ENCODE assay signal across 14 cellular contexts in genomic region chr20:31921480-31921879, GRCh38. TPM values are rescaled to one million over a fixed set of nuclear protein-coding genes. Genes with fewer than 3 reads are reported as not detected.
DNase-seq lines count a peak whose midpoint lies in the region; ATAC-seq, FAIRE-seq and TF ChIP-seq lines count a peak whose summit lies in the region.
"Not testable (repeated sequence)": the region's sequence is repeated elsewhere in the genome, so short reads cannot be mapped to it uniquely, and the experiment has no call there.
"Had no signal": no experiment of that assay in that cellular context is flagged by ENCODE, and none has a peak within 500 bp of the region (broad histone marks: within the 10 kb centered on the region; RNA-seq: fewer than 3 reads in every experiment).

No MANE protein-coding gene starts in this region.

- H2AFZ ChIP-seq in K562 (ENCODE audit: low read depth, low read length); HepG2 (ENCODE audit: low read length): not testable (repeated sequence)

- POLR2A ChIA-PET in HEK293 (lab: Yijun Ruan, JAX); K562 (lab: Yijun Ruan, JAX); HepG2 (lab: Yijun Ruan, JAX): not testable (repeated sequence)

- not testable (repeated sequence) for H3K36me3 ChIP-seq in HEK293 (ENCODE audit: control insufficient read depth in 2 of 2, insufficient read depth in 1 of 2, low read length in 2 of 2); K562 (ENCODE audit: control insufficient read depth, insufficient read depth, low read length); HepG2 (replicated peaks in 1 of 2; ENCODE audit: control insufficient read depth in 1 of 2, insufficient read depth in 2 of 2, low read length in 2 of 2)

- H3K4me2 ChIP-seq in K562 (ENCODE audit: insufficient read depth, low read length); HepG2 (ENCODE audit: low read depth, low read length): not testable (repeated sequence)

- not testable (repeated sequence) for H3K9me3 ChIP-seq in HEK293 (ENCODE audit: control insufficient read depth, insufficient read depth, low read depth, low read length); K562 (replicated peaks; ENCODE audit: control insufficient read depth, insufficient read depth, low read depth, low read length); HepG2 (ENCODE audit: low read length)

- intact Hi-C loops in K562 (cut with micrococcal nuclease); HepG2 (cut with micrococcal nuclease; ENCODE audit: unreplicated experiment): not testable (repeated sequence)

- not testable (repeated sequence) for TF ChIP-seq EP300 in K562 (IDR thresholded peaks at IDR 0.05; ENCODE audit: low read length); HepG2 (IDR thresholded peaks at IDR 0.05; ENCODE audit: low read depth in 2 of 2, low read length in 2 of 2); HepG2 (CRISPR knock-in tag; IDR thresholded peaks at IDR 0.05; ENCODE audit: borderline replicate concordance)

- not testable (repeated sequence) for TF ChIP-seq RAD21 in K562 (CRISPR knock-in tag; conservative IDR thresholded peaks at IDR 0.05 in 1 of 2, IDR thresholded peaks at IDR 0.05 in 1 of 2); HepG2 (CRISPR knock-in tag; IDR thresholded peaks at IDR 0.05)

- not testable (repeated sequence) for ATAC-seq in K562, HepG2

- DNase-seq in K562 (ENCODE audit: extremely low read depth in 1 of 4, low spot score in 3 of 4); HepG2 (ENCODE audit: low spot score): not testable (repeated sequence)

- BruUV-seq in K562 (replicated peaks; lab: Mats Ljungman, UMichigan); HepG2 (replicated peaks; lab: Mats Ljungman, UMichigan): not testable (repeated sequence)

- H3K9ac ChIP-seq in K562 (ENCODE audit: insufficient read depth in 1 of 2, low read depth in 2 of 2, low read length in 2 of 2); HepG2 (ENCODE audit: insufficient read depth, low read depth, low read length): not testable (repeated sequence)

- TF ChIP-seq CTCF in HEK293 (tag by site-specific recombination; IDR thresholded peaks at IDR 0.05); K562 (IDR thresholded peaks at IDR 0.05 in 2 of 3, conservative IDR thresholded peaks at IDR 0.05 in 1 of 3; ENCODE audit: insufficient read depth in 2 of 3, low read depth in 1 of 3, low read length in 3 of 3); HepG2 (CRISPR knock-in tag; IDR thresholded peaks at IDR 0.05): not testable (repeated sequence)

- H3K79me2 ChIP-seq in K562 (ENCODE audit: control insufficient read depth, insufficient read depth, low read length); HepG2 (ENCODE audit: insufficient read depth, low read length): not testable (repeated sequence)

- H3K27me3 ChIP-seq in K562 (ENCODE audit: control insufficient read depth in 2 of 2, insufficient read depth in 2 of 2, low read length in 2 of 2): peaks cover 4 to 44% of the 10 kb centered on the region in 2 experiments; a peak in 3 of 5 replicates
- H3K27me3 ChIP-seq in HepG2 (ENCODE audit: control insufficient read depth in 1 of 2, insufficient read depth in 2 of 2, low read length in 2 of 2): peaks cover 6 to 64% of the 10 kb centered on the region in 2 experiments

- peaks cover 25% of the 10 kb centered on the region for H4K20me1 ChIP-seq in K562 (replicated peaks; ENCODE audit: control insufficient read depth, insufficient read depth, low read length)
- H4K20me1 ChIP-seq in HepG2 (ENCODE audit: insufficient read depth, low read length): not testable (repeated sequence)

- not testable (repeated sequence) for TF ChIP-seq POLR2A in K562 (conservative IDR thresholded peaks at IDR 0.05); HepG2 (IDR thresholded peaks at IDR 0.05; ENCODE audit: insufficient read depth in 1 of 2, low read depth in 2 of 2, low read length in 2 of 2)

- WGBS in K562 (ENCODE audit: insufficient coverage, low coverage, missing lambda C conversion rate): 2% methylated on average over 4 of the region's 5 CpGs
- WGBS in HepG2 (ENCODE audit: low lambda C conversion rate): 31% methylated on average over 5 of the region's 5 CpGs

- in situ Hi-C loops in K562 (cut with MboI); HepG2 (cut with HindIII; ENCODE audit: extremely low pct_ligation_motif_present, low pct_unique_long_range_greater_than_20kb): not testable (repeated sequence)

- not testable (repeated sequence) for H3K9me1 ChIP-seq in K562 (ENCODE audit: control insufficient read depth, insufficient read depth, low read length)

- FAIRE-seq in K562 (lab: Jason Lieb, UNC); HepG2 (lab: Jason Lieb, UNC): not testable (repeated sequence)

- CTCF ChIA-PET in HEK293 (lab: Yijun Ruan, JAX); K562 (lab: Yijun Ruan, JAX; ENCODE audit: low intra/inter-chr PET ratio); HepG2 (lab: Yijun Ruan, JAX; ENCODE audit: low intra/inter-chr PET ratio, low total read pairs): not testable (repeated sequence)

- H3K27ac ChIP-seq in HEK293 (ENCODE audit: extremely low read depth, low read depth, low read length); K562 (ENCODE audit: extremely low read depth, low read depth, low read length); HepG2 (ENCODE audit: extremely low read length, insufficient read depth, low read length): not testable (repeated sequence)

- not testable (repeated sequence) for H3K4me1 ChIP-seq in HEK293 (ENCODE audit: control insufficient read depth, insufficient read depth, low read length); HepG2 (ENCODE audit: insufficient read depth, low read length)
- H3K4me1 ChIP-seq in K562 (replicated peaks in 1 of 2; ENCODE audit: control insufficient read depth in 2 of 2, insufficient read depth in 2 of 2, low read length in 2 of 2): peaks cover 16 to 19% of the 10 kb centered on the region in 2 experiments

- not testable (repeated sequence) for H3K4me3 ChIP-seq in HEK293 (ENCODE audit: low read depth, low read length); K562; HepG2 (replicated peaks in 1 of 3; ENCODE audit: insufficient read depth in 1 of 3, low read depth in 2 of 3, low read length in 3 of 3)

RNA-seq across cellular contexts. Expression of gene PDRG1, which starts 30.4 kb away (rescaled TPM):
- total RNA-seq in K562 (2011; cell fraction: chromatin; rRNA removed; ENCODE audit: low replicate concordance): 7.2 and 10.9 TPM in 2 replicates
- 8.9 and 9.8 TPM in 2 replicates for total RNA-seq in K562 (2011; cell fraction: nucleolus; rRNA removed)
- 10.8 and 12.4 TPM in 2 replicates for total RNA-seq in K562 (2011; cell fraction: nucleoplasm; rRNA removed)
- total RNA-seq in K562 (2014; rRNA removed): 19.9 and 22.2 TPM in 2 replicates
- 11.6 and 12.6 TPM in 2 replicates for total RNA-seq in K562 (2014; rRNA removed; fragmentation: Illumina TruSeq; extraction: Trizol)
- 13.4 and 14.1 TPM in 2 replicates for total RNA-seq in K562 (2015; rRNA removed; fragmentation: Illumina TruSeq; extraction: Trizol)
- total RNA-seq in K562 (2021): 25.2 and 26.1 TPM in 2 replicates
- 24.8 and 27.8 TPM in 2 replicates for polyA plus RNA-seq in K562 (2011; rRNA removed)
- polyA plus RNA-seq in K562 (2011; cell fraction: cytosol; rRNA removed): 23.2 and 23.9 TPM in 2 replicates
- polyA plus RNA-seq in K562 (2011; cell fraction: nucleus; rRNA removed): 13.6 and 15.4 TPM in 2 replicates
- 20.8 and 24.1 TPM in 2 replicates for polyA plus RNA-seq in K562 (2012)
- polyA plus RNA-seq in K562 (2014; fragmentation: Illumina TruSeq; extraction: Trizol): 23.4 and 24.6 TPM in 2 replicates
- polyA plus RNA-seq in K562 (2014; fragmentation: Nextera tagmentation; extraction: Ambion mirVana): 10 to 100 TPM; 38.5 to 58.6 TPM
- 31.6 and 32.2 TPM in 2 replicates for polyA plus RNA-seq in K562 (2014; rRNA removed)
- polyA minus RNA-seq in K562 (2011; rRNA and poly(A)+ RNA removed): 6.9 and 8.1 TPM in 2 replicates
- polyA minus RNA-seq in K562 (2011; cell fraction: cytosol; rRNA and poly(A)+ RNA removed): 6.5 TPM in 2 replicates
- 4.8 and 5.6 TPM in 2 replicates for polyA minus RNA-seq in K562 (2011; cell fraction: nucleus; rRNA and poly(A)+ RNA removed)
- total RNA-seq in HepG2 (2016; rRNA removed; fragmentation: Illumina TruSeq; extraction: Trizol): 16.6 and 22.1 TPM in 2 replicates
- total RNA-seq in HepG2 (2016; cell fraction: cytosol; rRNA removed; fragmentation: Illumina TruSeq; extraction: Trizol; ENCODE audit: low read depth): 5.1 and 5.7 TPM in 2 replicates
- 16.1 and 23.7 TPM in 2 replicates for total RNA-seq in HepG2 (2016; cell fraction: insoluble cytoplasmic fraction; rRNA removed; fragmentation: Illumina TruSeq; extraction: Trizol)
- 12.0 and 13.1 TPM in 2 replicates for total RNA-seq in HepG2 (2016; cell fraction: membrane; rRNA removed; fragmentation: Illumina TruSeq; extraction: Trizol)
- 8.3 and 9.7 TPM in 2 replicates for total RNA-seq in HepG2 (2016; cell fraction: nucleus; rRNA removed; fragmentation: Illumina TruSeq; extraction: Trizol)
- polyA plus RNA-seq in HepG2 (2011; rRNA removed): 18.0 and 20.2 TPM in 2 replicates
- polyA plus RNA-seq in HepG2 (2011; cell fraction: cytosol; rRNA removed): 19.4 and 20.2 TPM in 2 replicates
- polyA plus RNA-seq in HepG2 (2011; cell fraction: nucleus; rRNA removed): 11.2 and 13.9 TPM in 2 replicates
- 15.0 and 15.5 TPM in 2 replicates for polyA plus RNA-seq in HepG2 (2012)
- 6.4 and 6.6 TPM in 2 replicates for polyA plus RNA-seq in HepG2 (2016; cell fraction: cytosol; fragmentation: Illumina TruSeq; extraction: Trizol; ENCODE audit: low read depth)
- 34.8 and 36.2 TPM in 2 replicates for polyA plus RNA-seq in HepG2 (2016; cell fraction: insoluble cytoplasmic fraction; fragmentation: Illumina TruSeq; extraction: Trizol; ENCODE audit: low read depth)
- 11.1 and 11.7 TPM in 2 replicates for polyA plus RNA-seq in HepG2 (2016; cell fraction: membrane; fragmentation: Illumina TruSeq; extraction: Trizol; ENCODE audit: low read depth)
- 20.9 and 21.7 TPM in 2 replicates for polyA plus RNA-seq in HepG2 (2016; cell fraction: nucleus; fragmentation: Illumina TruSeq; extraction: Trizol; ENCODE audit: insufficient read depth, low read depth)
- 3.7 and 8.1 TPM in 2 replicates for polyA minus RNA-seq in HepG2 (2011; rRNA and poly(A)+ RNA removed; ENCODE audit: low replicate concordance)
- polyA minus RNA-seq in HepG2 (2011; cell fraction: cytosol; rRNA and poly(A)+ RNA removed): 3.5 and 4.6 TPM in 2 replicates
- polyA minus RNA-seq in HepG2 (2011; cell fraction: nucleus; rRNA and poly(A)+ RNA removed): 5.8 and 6.6 TPM in 2 replicates

RNA-seq across cellular contexts. Expression of gene XKR7, which starts 46.5 kb away (rescaled TPM):
- total RNA-seq in K562 (2011; cell fraction: chromatin; rRNA removed; ENCODE audit: low replicate concordance): not detected in 2 replicates
- not detected in 2 replicates for total RNA-seq in K562 (2011; cell fraction: nucleolus; rRNA removed)
- not detected in 2 replicates for total RNA-seq in K562 (2011; cell fraction: nucleoplasm; rRNA removed)
- not detected in 2 replicates for total RNA-seq in K562 (2014; rRNA removed)
- total RNA-seq in K562 (2014; rRNA removed; fragmentation: Illumina TruSeq; extraction: Trizol): not detected in 2 replicates
- not detected in 2 replicates for total RNA-seq in K562 (2015; rRNA removed; fragmentation: Illumina TruSeq; extraction: Trizol)
- 0.02 TPM in 1 of 2 replicates, not detected in the other for total RNA-seq in K562 (2021)
- not detected in 2 replicates for polyA plus RNA-seq in K562 (2011; rRNA removed)
- under 0.01 TPM in 1 of 2 replicates, not detected in the other for polyA plus RNA-seq in K562 (2011; cell fraction: cytosol; rRNA removed)
- polyA plus RNA-seq in K562 (2011; cell fraction: nucleus; rRNA removed): not detected in 2 replicates
- polyA plus RNA-seq in K562 (2012): not detected in 2 replicates
- polyA plus RNA-seq in K562 (2014; fragmentation: Illumina TruSeq; extraction: Trizol): not detected in 2 replicates
- not detected for polyA plus RNA-seq in K562 (2014; fragmentation: Nextera tagmentation; extraction: Ambion mirVana)
- polyA plus RNA-seq in K562 (2014; rRNA removed): not detected in 2 replicates
- not detected in 2 replicates for polyA minus RNA-seq in K562 (2011; rRNA and poly(A)+ RNA removed)
- polyA minus RNA-seq in K562 (2011; cell fraction: cytosol; rRNA and poly(A)+ RNA removed): not detected in 2 replicates
- not detected in 2 replicates for polyA minus RNA-seq in K562 (2011; cell fraction: nucleus; rRNA and poly(A)+ RNA removed)
- total RNA-seq in HepG2 (2016; rRNA removed; fragmentation: Illumina TruSeq; extraction: Trizol): not detected in 2 replicates
- not detected in 2 replicates for total RNA-seq in HepG2 (2016; cell fraction: cytosol; rRNA removed; fragmentation: Illumina TruSeq; extraction: Trizol; ENCODE audit: low read depth)
- not detected in 2 replicates for total RNA-seq in HepG2 (2016; cell fraction: insoluble cytoplasmic fraction; rRNA removed; fragmentation: Illumina TruSeq; extraction: Trizol)
- total RNA-seq in HepG2 (2016; cell fraction: membrane; rRNA removed; fragmentation: Illumina TruSeq; extraction: Trizol): not detected in 2 replicates
- not detected in 2 replicates for total RNA-seq in HepG2 (2016; cell fraction: nucleus; rRNA removed; fragmentation: Illumina TruSeq; extraction: Trizol)
- polyA plus RNA-seq in HepG2 (2011; rRNA removed): not detected in 2 replicates
- polyA plus RNA-seq in HepG2 (2011; cell fraction: cytosol; rRNA removed): not detected in 2 replicates
- not detected in 2 replicates for polyA plus RNA-seq in HepG2 (2011; cell fraction: nucleus; rRNA removed)
- not detected in 2 replicates for polyA plus RNA-seq in HepG2 (2012)
- polyA plus RNA-seq in HepG2 (2016; cell fraction: cytosol; fragmentation: Illumina TruSeq; extraction: Trizol; ENCODE audit: low read depth): not detected in 2 replicates
- polyA plus RNA-seq in HepG2 (2016; cell fraction: insoluble cytoplasmic fraction; fragmentation: Illumina TruSeq; extraction: Trizol; ENCODE audit: low read depth): not detected in 2 replicates
- not detected in 2 replicates for polyA plus RNA-seq in HepG2 (2016; cell fraction: membrane; fragmentation: Illumina TruSeq; extraction: Trizol; ENCODE audit: low read depth)
- not detected in 2 replicates for polyA plus RNA-seq in HepG2 (2016; cell fraction: nucleus; fragmentation: Illumina TruSeq; extraction: Trizol; ENCODE audit: insufficient read depth, low read depth)
- 0.02 TPM in 1 of 2 replicates, not detected in the other for polyA minus RNA-seq in HepG2 (2011; rRNA and poly(A)+ RNA removed; ENCODE audit: low replicate concordance)
- not detected in 2 replicates for polyA minus RNA-seq in HepG2 (2011; cell fraction: cytosol; rRNA and poly(A)+ RNA removed)
- polyA minus RNA-seq in HepG2 (2011; cell fraction: nucleus; rRNA and poly(A)+ RNA removed): not detected in 2 replicates
- total RNA-seq: A172; A673; Caco-2; Calu3; CD4-positive, alpha-beta memory T cell; CD4-positive, alpha-beta T cell; CD8-positive, alpha-beta memory T cell; CD8-positive, alpha-beta T cell had no signal
- polyA plus RNA-seq: AG04450; CD4-positive, alpha-beta memory T cell; CD4-positive, CD25-positive, alpha-beta regulatory T cell had no signal

RNA-seq across cellular contexts. Expression of gene TTLL9, which starts 51.0 kb away (rescaled TPM):
- not detected in 2 replicates for total RNA-seq in K562 (2011; cell fraction: chromatin; rRNA removed; ENCODE audit: low replicate concordance)
- not detected in 2 replicates for total RNA-seq in K562 (2011; cell fraction: nucleolus; rRNA removed)
- total RNA-seq in K562 (2011; cell fraction: nucleoplasm; rRNA removed): not detected in 2 replicates
- not detected in 2 replicates for total RNA-seq in K562 (2014; rRNA removed)
- total RNA-seq in K562 (2014; rRNA removed; fragmentation: Illumina TruSeq; extraction: Trizol): not detected in 2 replicates
- total RNA-seq in K562 (2015; rRNA removed; fragmentation: Illumina TruSeq; extraction: Trizol): not detected in 2 replicates
- total RNA-seq in K562 (2021): not detected in 2 replicates
- not detected in 2 replicates for polyA plus RNA-seq in K562 (2011; rRNA removed)
- not detected in 2 replicates for polyA plus RNA-seq in K562 (2011; cell fraction: cytosol; rRNA removed)
- polyA plus RNA-seq in K562 (2011; cell fraction: nucleus; rRNA removed): not detected in 2 replicates
- not detected in 2 replicates for polyA plus RNA-seq in K562 (2012)
- polyA plus RNA-seq in K562 (2014; fragmentation: Illumina TruSeq; extraction: Trizol): not detected in 2 replicates
- polyA plus RNA-seq in K562 (2014; fragmentation: Nextera tagmentation; extraction: Ambion mirVana): under 1 TPM in 1 of 2 experiments, not detected in 1; 0.06 TPM
- polyA plus RNA-seq in K562 (2014; rRNA removed): 0.07 TPM in 1 of 2 replicates, not detected in the other
- not detected in 2 replicates for polyA minus RNA-seq in K562 (2011; rRNA and poly(A)+ RNA removed)
- polyA minus RNA-seq in K562 (2011; cell fraction: cytosol; rRNA and poly(A)+ RNA removed): not detected in 2 replicates
- polyA minus RNA-seq in K562 (2011; cell fraction: nucleus; rRNA and poly(A)+ RNA removed): not detected in 2 replicates
- not detected in 2 replicates for total RNA-seq in HepG2 (2016; rRNA removed; fragmentation: Illumina TruSeq; extraction: Trizol)
- total RNA-seq in HepG2 (2016; cell fraction: cytosol; rRNA removed; fragmentation: Illumina TruSeq; extraction: Trizol; ENCODE audit: low read depth): not detected in 2 replicates
- total RNA-seq in HepG2 (2016; cell fraction: insoluble cytoplasmic fraction; rRNA removed; fragmentation: Illumina TruSeq; extraction: Trizol): not detected in 2 replicates
- total RNA-seq in HepG2 (2016; cell fraction: membrane; rRNA removed; fragmentation: Illumina TruSeq; extraction: Trizol): not detected in 2 replicates
- total RNA-seq in HepG2 (2016; cell fraction: nucleus; rRNA removed; fragmentation: Illumina TruSeq; extraction: Trizol): not detected in 2 replicates
- 0.05 TPM in 1 of 2 replicates, not detected in the other for polyA plus RNA-seq in HepG2 (2011; rRNA removed)
- not detected in 2 replicates for polyA plus RNA-seq in HepG2 (2011; cell fraction: cytosol; rRNA removed)
- polyA plus RNA-seq in HepG2 (2011; cell fraction: nucleus; rRNA removed): 0.14 TPM in 1 of 2 replicates, not detected in the other
- not detected in 2 replicates for polyA plus RNA-seq in HepG2 (2012)
- not detected in 2 replicates for polyA plus RNA-seq in HepG2 (2016; cell fraction: cytosol; fragmentation: Illumina TruSeq; extraction: Trizol; ENCODE audit: low read depth)
- not detected in 2 replicates for polyA plus RNA-seq in HepG2 (2016; cell fraction: insoluble cytoplasmic fraction; fragmentation: Illumina TruSeq; extraction: Trizol; ENCODE audit: low read depth)
- polyA plus RNA-seq in HepG2 (2016; cell fraction: membrane; fragmentation: Illumina TruSeq; extraction: Trizol; ENCODE audit: low read depth): not detected in 2 replicates
- polyA plus RNA-seq in HepG2 (2016; cell fraction: nucleus; fragmentation: Illumina TruSeq; extraction: Trizol; ENCODE audit: insufficient read depth, low read depth): not detected in 2 replicates
- polyA minus RNA-seq in HepG2 (2011; rRNA and poly(A)+ RNA removed; ENCODE audit: low replicate concordance): not detected in 2 replicates
- polyA minus RNA-seq in HepG2 (2011; cell fraction: cytosol; rRNA and poly(A)+ RNA removed): not detected in 2 replicates
- not detected in 2 replicates for polyA minus RNA-seq in HepG2 (2011; cell fraction: nucleus; rRNA and poly(A)+ RNA removed)
- total RNA-seq: A673; Caco-2; Calu3; CD4-positive, alpha-beta memory T cell; CD4-positive, alpha-beta T cell; CD4-positive, CD25-positive, alpha-beta regulatory T cell; CD8-positive, alpha-beta memory T cell; CD8-positive, alpha-beta T cell had no signal
- polyA plus RNA-seq: AG04450; CD14-positive monocyte; CD4-positive, CD25-positive, alpha-beta regulatory T cell; CD8-positive, alpha-beta memory T cell had no signal

RNA-seq across cellular contexts. Expression of gene DUSP15, which starts 51.2 kb away (rescaled TPM):
- 0.53 TPM in 1 of 2 replicates, not detected in the other for total RNA-seq in K562 (2011; cell fraction: chromatin; rRNA removed; ENCODE audit: low replicate concordance)
- total RNA-seq in K562 (2011; cell fraction: nucleolus; rRNA removed): 0.33 and 0.39 TPM in 2 replicates
- total RNA-seq in K562 (2011; cell fraction: nucleoplasm; rRNA removed): 0.29 and 0.84 TPM in 2 replicates
- total RNA-seq in K562 (2014; rRNA removed) (not detected in 2 replicates), K562 (2014; rRNA removed; fragmentation: Illumina TruSeq; extraction: Trizol) (not detected in 2 replicates), K562 (2015; rRNA removed; fragmentation: Illumina TruSeq; extraction: Trizol) (not detected in 2 replicates), K562 (2021) (not detected in 2 replicates), HepG2 (2016; rRNA removed; fragmentation: Illumina TruSeq; extraction: Trizol) (0.18 and 0.93 TPM in 2 replicates)
- polyA plus RNA-seq in K562 (2011; rRNA removed) (not detected in 2 replicates), K562 (2014; fragmentation: Illumina TruSeq; extraction: Trizol) (not detected in 2 replicates), K562 (2014; fragmentation: Nextera tagmentation; extraction: Ambion mirVana) (not detected), K562 (2014; rRNA removed) (0.34 and 0.66 TPM in 2 replicates), HepG2 (2011; rRNA removed) (0.17 and 0.46 TPM in 2 replicates)
- 0.09 and 0.16 TPM in 2 replicates for polyA plus RNA-seq in K562 (2011; cell fraction: cytosol; rRNA removed)
- 0.15 and 0.28 TPM in 2 replicates for polyA plus RNA-seq in K562 (2011; cell fraction: nucleus; rRNA removed)
- 0.22 TPM in 1 of 2 replicates, not detected in the other for polyA plus RNA-seq in K562 (2012)
- polyA minus RNA-seq in K562 (2011; rRNA and poly(A)+ RNA removed): not detected in 2 replicates
- polyA minus RNA-seq in K562 (2011; cell fraction: cytosol; rRNA and poly(A)+ RNA removed): not detected in 2 replicates
- not detected in 2 replicates for polyA minus RNA-seq in K562 (2011; cell fraction: nucleus; rRNA and poly(A)+ RNA removed)
- total RNA-seq in HepG2 (2016; cell fraction: cytosol; rRNA removed; fragmentation: Illumina TruSeq; extraction: Trizol; ENCODE audit: low read depth): 1.1 TPM in 2 replicates
- total RNA-seq in HepG2 (2016; cell fraction: insoluble cytoplasmic fraction; rRNA removed; fragmentation: Illumina TruSeq; extraction: Trizol): 0.37 and 0.69 TPM in 2 replicates
- total RNA-seq in HepG2 (2016; cell fraction: membrane; rRNA removed; fragmentation: Illumina TruSeq; extraction: Trizol): 0.93 and 1.2 TPM in 2 replicates
- total RNA-seq in HepG2 (2016; cell fraction: nucleus; rRNA removed; fragmentation: Illumina TruSeq; extraction: Trizol): 0.43 and 1.6 TPM in 2 replicates
- polyA plus RNA-seq in HepG2 (2011; cell fraction: cytosol; rRNA removed): 0.60 and 0.79 TPM in 2 replicates
- polyA plus RNA-seq in HepG2 (2011; cell fraction: nucleus; rRNA removed): 0.95 and 1.2 TPM in 2 replicates
- polyA plus RNA-seq in HepG2 (2012): 0.50 and 0.83 TPM in 2 replicates
- polyA plus RNA-seq in HepG2 (2016; cell fraction: cytosol; fragmentation: Illumina TruSeq; extraction: Trizol; ENCODE audit: low read depth): 0.60 and 1.1 TPM in 2 replicates
- 0.47 and 1.2 TPM in 2 replicates for polyA plus RNA-seq in HepG2 (2016; cell fraction: insoluble cytoplasmic fraction; fragmentation: Illumina TruSeq; extraction: Trizol; ENCODE audit: low read depth)
- polyA plus RNA-seq in HepG2 (2016; cell fraction: membrane; fragmentation: Illumina TruSeq; extraction: Trizol; ENCODE audit: low read depth): 0.72 and 1.1 TPM in 2 replicates
- polyA plus RNA-seq in HepG2 (2016; cell fraction: nucleus; fragmentation: Illumina TruSeq; extraction: Trizol; ENCODE audit: insufficient read depth, low read depth): 0.88 and 1.7 TPM in 2 replicates
- polyA minus RNA-seq in HepG2 (2011; rRNA and poly(A)+ RNA removed; ENCODE audit: low replicate concordance): 0.56 TPM in 1 of 2 replicates, not detected in the other
- polyA minus RNA-seq in HepG2 (2011; cell fraction: cytosol; rRNA and poly(A)+ RNA removed): not detected in 2 replicates
- polyA minus RNA-seq in HepG2 (2011; cell fraction: nucleus; rRNA and poly(A)+ RNA removed): 0.87 TPM in 1 of 2 replicates, not detected in the other
- total RNA-seq: A673; Calu3; CD4-positive, alpha-beta memory T cell; CD4-positive, alpha-beta T cell; CD4-positive, CD25-positive, alpha-beta regulatory T cell; CD8-positive, alpha-beta memory T cell; CD8-positive, alpha-beta T cell had no signal
- polyA plus RNA-seq: AG04450; CD14-positive monocyte; CD4-positive, alpha-beta memory T cell; CD4-positive, CD25-positive, alpha-beta regulatory T cell; CD8-positive, alpha-beta memory T cell had no signal
